In the genomic region with DNA sequence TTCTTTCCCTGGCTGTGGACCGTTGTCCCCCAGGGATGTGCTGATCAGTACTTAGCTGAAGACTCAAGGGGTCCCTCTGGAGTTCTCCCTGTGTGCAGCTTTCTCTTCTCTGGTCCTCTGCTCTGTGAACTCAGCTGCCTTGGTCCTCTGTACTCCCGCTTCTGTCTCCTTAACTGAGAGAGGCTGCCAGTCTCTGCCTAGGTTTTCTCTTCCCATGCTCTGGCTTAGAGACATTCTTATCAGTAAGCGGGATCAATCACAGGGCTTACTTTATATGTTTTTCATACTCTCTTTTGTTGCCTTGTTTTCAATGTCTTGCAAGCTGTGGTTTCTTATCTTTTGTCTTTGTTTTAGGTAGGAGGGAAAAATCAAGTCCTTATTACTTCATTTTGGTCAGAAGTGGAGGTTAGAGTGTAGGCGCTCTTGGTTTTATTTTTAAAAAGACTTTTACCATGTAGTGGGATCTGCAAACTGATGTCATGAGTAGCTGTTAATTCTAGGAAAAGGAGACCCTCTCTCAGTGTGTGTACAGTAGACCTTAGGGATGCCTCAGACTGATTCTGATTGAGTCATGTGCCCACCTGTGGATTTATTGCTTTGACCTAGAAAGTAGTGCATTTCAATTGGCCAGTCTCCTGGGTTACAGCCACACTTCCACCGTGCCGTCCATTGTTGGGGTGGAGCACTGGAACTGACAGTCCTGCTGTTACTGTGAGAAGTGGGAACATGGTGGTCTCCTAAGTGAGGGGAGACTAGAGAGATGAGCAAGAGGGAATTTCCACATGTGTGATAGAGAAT, we compare ENCODE assay signal across 13 cellular contexts. TPM values are rescaled to one million over a fixed set of nuclear protein-coding genes. Genes with fewer than 3 reads are reported as not detected.
DNase-seq lines count a peak whose midpoint lies in the region; ATAC-seq, FAIRE-seq and TF ChIP-seq lines count a peak whose summit lies in the region.
"Had no signal": no experiment of that assay in that cellular context is flagged by ENCODE, and none has a peak within 500 bp of the region (broad histone marks: within the 10 kb centered on the region; RNA-seq: fewer than 3 reads in every experiment).

No MANE protein-coding gene starts in this region.

- H3K4me3 ChIP-seq in HepG2 (replicated peaks in 1 of 3; ENCODE audit: insufficient read depth in 1 of 3, low read depth in 2 of 3, low read length in 3 of 3) (no peak overlapping the region), right lobe of liver (no peak overlapping the region), kidney (ENCODE audit: low read length in 2 of 2) (no peak overlapping the region)
- H3K4me3 ChIP-seq: testis had no signal

- peak overlapping the region; percentile 70 to 73 for H3K4me3 Mint-ChIP-seq in activated T-cell treated with anti-CD3 and anti-CD28 coated beads, Interleukin-2, amount 50 U/mL, for 72 hours

- TF ChIP-seq EP300 in HepG2 (IDR thresholded peaks at IDR 0.05; ENCODE audit: low read depth in 2 of 2, low read length in 2 of 2) (no peak), HepG2 (CRISPR knock-in tag; IDR thresholded peaks at IDR 0.05; ENCODE audit: borderline replicate concordance) (no peak)

- H3K27ac Mint-ChIP-seq in activated T-cell treated with anti-CD3 and anti-CD28 coated beads, Interleukin-2, amount 50 U/mL, for 72 hours = peak overlapping the region; percentile 79

- no peak overlapping the region for H3K4me2 ChIP-seq in HepG2 (ENCODE audit: low read depth, low read length)

- peaks cover 26% of the 10 kb centered on the region for H3K79me2 ChIP-seq in HepG2 (ENCODE audit: insufficient read depth, low read length)

- whole genome bisulfite sequencing in HepG2 (ENCODE audit: low lambda C conversion rate) = 93% methylated on average over 6 of the region's 6 CpGs
- 86% methylated on average over 6 of the region's 6 CpGs for WGBS in right lobe of liver (ENCODE audit: insufficient coverage, low coverage, low lambda C conversion rate, missing lambda C conversion rate)

- no peaks in the 10 kb centered on the region for H3K9me3 Mint-ChIP-seq in activated T-cell treated with anti-CD3 and anti-CD28 coated beads, Interleukin-2, amount 50 U/mL, for 72 hours

- H2AFZ ChIP-seq in HepG2 (ENCODE audit: low read length) = no peak overlapping the region

- peaks cover 50% of the 10 kb centered on the region for H3K4me1 ChIP-seq in HepG2 (ENCODE audit: insufficient read depth, low read length)
- H3K4me1 ChIP-seq in right lobe of liver = no peaks in the 10 kb centered on the region
- no peaks in the 10 kb centered on the region for H3K4me1 ChIP-seq in kidney (ENCODE audit: control insufficient read depth in 1 of 2, insufficient read depth in 1 of 2, low read depth in 1 of 2, low read length in 2 of 2)
- H3K4me1 ChIP-seq: testis had no signal

- no peak overlapping the region for H3K9ac ChIP-seq in HepG2 (ENCODE audit: insufficient read depth, low read depth, low read length)
- no peak overlapping the region for H3K9ac ChIP-seq in kidney (ENCODE audit: low read length in 2 of 2)

- TF ChIP-seq RAD21 in HepG2 (CRISPR knock-in tag; IDR thresholded peaks at IDR 0.05) = no peak

- H3K36me3 ChIP-seq in HepG2 (replicated peaks in 1 of 2; ENCODE audit: control insufficient read depth in 1 of 2, insufficient read depth in 2 of 2, low read length in 2 of 2) (peaks cover 3 to 30% of the 10 kb centered on the region in 2 experiments; a peak in 3 of 5 replicates), right lobe of liver (peaks cover 0 to under 1% (median 0%) of the 10 kb centered on the region in 4 donors), kidney (ENCODE audit: control insufficient read depth in 1 of 2, insufficient read depth in 2 of 2, low read length in 2 of 2) (no peaks in the 10 kb centered on the region)

- FAIRE-seq in HepG2 (lab: Jason Lieb, UNC) (peak; percentile 26), kidney (lab: Jason Lieb, UNC) (no peak)

- no TSS peak for BruUV-seq in HepG2 (replicated peaks; lab: Mats Ljungman, UMichigan)

- H3K27me3 Mint-ChIP-seq in activated T-cell treated with anti-CD3 and anti-CD28 coated beads, Interleukin-2, amount 50 U/mL, for 72 hours (ENCODE audit: low read depth) = no peaks in the 10 kb centered on the region

- TF ChIP-seq CTCF in HepG2 (CRISPR knock-in tag; IDR thresholded peaks at IDR 0.05) (peak; percentile 34), right lobe of liver (IDR thresholded peaks at IDR 0.05) (no peak), kidney (IDR thresholded peaks at IDR 0.05; ENCODE audit: borderline replicate concordance, extremely low read depth, insufficient read depth) (no peak)

- in situ Hi-C loops in HepG2 (cut with HindIII; ENCODE audit: extremely low pct_ligation_motif_present, low pct_unique_long_range_greater_than_20kb) = no loop called here

- H3K27me3 ChIP-seq in HepG2 (ENCODE audit: control insufficient read depth in 1 of 2, insufficient read depth in 2 of 2, low read length in 2 of 2) (no peaks in the 10 kb centered on the region), right lobe of liver (no peaks in the 10 kb centered on the region)
- H3K27me3 ChIP-seq: testis had no signal

- intact Hi-C loops in HepG2 (cut with micrococcal nuclease; ENCODE audit: unreplicated experiment) = loop anchor here (5.0 kb wide), 1 partner anchor 37 kb away; no protein-coding TSS in a partner anchor
- intact Hi-C loops in right lobe of liver (cut with DNase I) = no loop called here
- intact Hi-C loops in kidney (cut with DNase I) = no loop called here

- TF ChIP-seq POLR2A in HepG2 (IDR thresholded peaks at IDR 0.05; ENCODE audit: insufficient read depth in 1 of 2, low read depth in 2 of 2, low read length in 2 of 2) (no peak), right lobe of liver (IDR thresholded peaks at IDR 0.05) (no peak)

- H3K36me3 Mint-ChIP-seq in activated T-cell treated with anti-CD3 and anti-CD28 coated beads, Interleukin-2, amount 50 U/mL, for 72 hours (ENCODE audit: insufficient read depth in 2 of 2) = peaks cover 1 to 5% of the 10 kb centered on the region in 2 donors

- CTCF ChIA-PET in HepG2 (lab: Yijun Ruan, JAX; ENCODE audit: low intra/inter-chr PET ratio, low total read pairs) = no interaction called here

- DNase-seq in HepG2 (ENCODE audit: low spot score) = peak; percentile 12
- DNase-seq in right lobe of liver = no peak
- DNase-seq in activated T-cell treated with anti-CD3 and anti-CD28 coated beads, Interleukin-2, amount 50 U/mL, for 72 hours = peak; percentile 1 to 5
- peak; percentile 30 for DNase-seq in iPS DF 19.7 (ENCODE audit: low read depth, low spot score)
- DNase-seq in kidney = no peak
- no peak for DNase-seq in AML-193 (lab: John Stamatoyannopoulos, UW)
- no peak for DNase-seq in NOMO-1 (lab: John Stamatoyannopoulos, UW; ENCODE audit: unreplicated experiment in 2 of 2)
- DNase-seq: C1 segment of cervical spinal cord; NCI-H2171 treated with DMSO at 0.1 percent for 48 hours; stimulated activated CD4-positive, alpha-beta T cell treated with anti-CD3 and anti-CD28 coated beads, Interleukin-4, amount 100 ng/mL, for 4 hours; testis had no signal

- ATAC-seq in HepG2 (peak; percentile 77), right lobe of liver (no peak), HG03175 (IDR thresholded peaks at IDR 0.05; ENCODE audit: unreplicated experiment) (no peak)
- peak; percentile 77 to 79 for ATAC-seq in activated T-cell treated with anti-CD3 and anti-CD28 coated beads, Interleukin-2, amount 50 U/mL, for 72 hours (replicated peaks in 1 of 2)
- ATAC-seq: Right ventricle myocardium inferior had no signal

- H3K27ac ChIP-seq in HepG2 (ENCODE audit: extremely low read length, insufficient read depth, low read length) (peak overlapping the region; percentile 34), right lobe of liver (no peak overlapping the region), kidney (ENCODE audit: low read depth in 2 of 2, low read length in 2 of 2) (no peak overlapping the region)
- H3K27ac ChIP-seq: testis had no signal

- H3K4me1 Mint-ChIP-seq in activated T-cell treated with anti-CD3 and anti-CD28 coated beads, Interleukin-2, amount 50 U/mL, for 72 hours (ENCODE audit: low read depth) = peaks cover 27% of the 10 kb centered on the region

- POLR2A ChIA-PET in HepG2 (lab: Yijun Ruan, JAX) = no interaction called here

- peaks cover 3% of the 10 kb centered on the region; the same call in 1 of the 2 replicates for H4K20me1 ChIP-seq in HepG2 (ENCODE audit: insufficient read depth, low read length)

- H3K9me3 ChIP-seq in HepG2 (ENCODE audit: low read length) (no peaks in the 10 kb centered on the region), right lobe of liver (no peaks in the 10 kb centered on the region), kidney (ENCODE audit: control insufficient read depth in 1 of 2, low read length in 2 of 2) (no peaks in the 10 kb centered on the region)
- H3K9me3 ChIP-seq: testis had no signal

RNA-seq across cellular contexts. Expression of gene TTC3, which starts 46.6 kb away (rescaled TPM):
- 108 and 162 TPM in 2 replicates for total RNA-seq in HepG2 (2016; rRNA removed; fragmentation: Illumina TruSeq; extraction: Trizol)
- 111 and 126 TPM in 2 replicates for total RNA-seq in HepG2 (2016; cell fraction: cytosol; rRNA removed; fragmentation: Illumina TruSeq; extraction: Trizol; ENCODE audit: low read depth)
- total RNA-seq in HepG2 (2016; cell fraction: insoluble cytoplasmic fraction; rRNA removed; fragmentation: Illumina TruSeq; extraction: Trizol) = 108 and 166 TPM in 2 replicates
- total RNA-seq in HepG2 (2016; cell fraction: membrane; rRNA removed; fragmentation: Illumina TruSeq; extraction: Trizol) = 165 and 198 TPM in 2 replicates
- 153 and 156 TPM in 2 replicates for total RNA-seq in HepG2 (2016; cell fraction: nucleus; rRNA removed; fragmentation: Illumina TruSeq; extraction: Trizol)
- 45.8 and 55.7 TPM in 2 replicates for polyA plus RNA-seq in HepG2 (2011; rRNA removed)
- polyA plus RNA-seq in HepG2 (2011; cell fraction: cytosol; rRNA removed) = 38.5 and 41.4 TPM in 2 replicates
- 75.7 and 103 TPM in 2 replicates for polyA plus RNA-seq in HepG2 (2011; cell fraction: nucleus; rRNA removed)
- polyA plus RNA-seq in HepG2 (2012) = 62.1 and 88.8 TPM in 2 replicates
- polyA plus RNA-seq in HepG2 (2016; cell fraction: cytosol; fragmentation: Illumina TruSeq; extraction: Trizol; ENCODE audit: low read depth) = 6.9 and 8.0 TPM in 2 replicates
- 102 and 108 TPM in 2 replicates for polyA plus RNA-seq in HepG2 (2016; cell fraction: insoluble cytoplasmic fraction; fragmentation: Illumina TruSeq; extraction: Trizol; ENCODE audit: low read depth)
- polyA plus RNA-seq in HepG2 (2016; cell fraction: membrane; fragmentation: Illumina TruSeq; extraction: Trizol; ENCODE audit: low read depth) = 34.7 and 44.9 TPM in 2 replicates
- 109 and 111 TPM in 2 replicates for polyA plus RNA-seq in HepG2 (2016; cell fraction: nucleus; fragmentation: Illumina TruSeq; extraction: Trizol; ENCODE audit: insufficient read depth, low read depth)
- polyA minus RNA-seq in HepG2 (2011; rRNA and poly(A)+ RNA removed; ENCODE audit: low replicate concordance) = 51.0 and 75.9 TPM in 2 replicates
- 139 and 147 TPM in 2 replicates for polyA minus RNA-seq in HepG2 (2011; cell fraction: cytosol; rRNA and poly(A)+ RNA removed)
- polyA minus RNA-seq in HepG2 (2011; cell fraction: nucleus; rRNA and poly(A)+ RNA removed) = 285 and 338 TPM in 2 replicates
- total RNA-seq in right lobe of liver = 10 to 100 TPM; 46.7 to 68.7 (median 54.2) TPM
- total RNA-seq in activated T-cell treated with anti-CD3 and anti-CD28 coated beads, Interleukin-2, amount 50 U/mL, for 72 hours = 10 to 100 TPM; 62.4 to 65.8 TPM
- total RNA-seq in kidney = 102 TPM
- 22.3 TPM for polyA plus RNA-seq in kidney (ENCODE audit: insufficient read depth, low read depth, low replicate concordance)

RNA-seq across cellular contexts. Expression of gene PIGP, which starts 46.7 kb away (rescaled TPM):
- total RNA-seq in HepG2 (2016; rRNA removed; fragmentation: Illumina TruSeq; extraction: Trizol) = 13.7 and 14.8 TPM in 2 replicates
- total RNA-seq in HepG2 (2016; cell fraction: cytosol; rRNA removed; fragmentation: Illumina TruSeq; extraction: Trizol; ENCODE audit: low read depth) = 17.8 and 18.9 TPM in 2 replicates
- 14.0 and 14.9 TPM in 2 replicates for total RNA-seq in HepG2 (2016; cell fraction: insoluble cytoplasmic fraction; rRNA removed; fragmentation: Illumina TruSeq; extraction: Trizol)
- total RNA-seq in HepG2 (2016; cell fraction: membrane; rRNA removed; fragmentation: Illumina TruSeq; extraction: Trizol) = 20.5 and 22.0 TPM in 2 replicates
- 10.7 and 17.6 TPM in 2 replicates for total RNA-seq in HepG2 (2016; cell fraction: nucleus; rRNA removed; fragmentation: Illumina TruSeq; extraction: Trizol)
- 27.3 and 33.4 TPM in 2 replicates for polyA plus RNA-seq in HepG2 (2011; rRNA removed)
- polyA plus RNA-seq in HepG2 (2011; cell fraction: cytosol; rRNA removed) = 11.5 and 19.9 TPM in 2 replicates
- polyA plus RNA-seq in HepG2 (2011; cell fraction: nucleus; rRNA removed) = 14.6 and 17.8 TPM in 2 replicates
- polyA plus RNA-seq in HepG2 (2012) = 10.2 and 23.5 TPM in 2 replicates
- polyA plus RNA-seq in HepG2 (2016; cell fraction: cytosol; fragmentation: Illumina TruSeq; extraction: Trizol; ENCODE audit: low read depth) = 30.3 and 35.6 TPM in 2 replicates
- polyA plus RNA-seq in HepG2 (2016; cell fraction: insoluble cytoplasmic fraction; fragmentation: Illumina TruSeq; extraction: Trizol; ENCODE audit: low read depth) = 25.5 and 30.4 TPM in 2 replicates
- polyA plus RNA-seq in HepG2 (2016; cell fraction: membrane; fragmentation: Illumina TruSeq; extraction: Trizol; ENCODE audit: low read depth) = 33.9 and 38.2 TPM in 2 replicates
- 37.8 and 39.4 TPM in 2 replicates for polyA plus RNA-seq in HepG2 (2016; cell fraction: nucleus; fragmentation: Illumina TruSeq; extraction: Trizol; ENCODE audit: insufficient read depth, low read depth)
- 7.7 and 7.8 TPM in 2 replicates for polyA minus RNA-seq in HepG2 (2011; rRNA and poly(A)+ RNA removed; ENCODE audit: low replicate concordance)
- 5.8 and 7.8 TPM in 2 replicates for polyA minus RNA-seq in HepG2 (2011; cell fraction: cytosol; rRNA and poly(A)+ RNA removed)
- polyA minus RNA-seq in HepG2 (2011; cell fraction: nucleus; rRNA and poly(A)+ RNA removed) = 11.4 and 13.6 TPM in 2 replicates
- total RNA-seq in right lobe of liver = 10 to 100 TPM; 11.3 to 19.0 (median 17.3) TPM
- total RNA-seq in activated T-cell treated with anti-CD3 and anti-CD28 coated beads, Interleukin-2, amount 50 U/mL, for 72 hours = 10 to 100 TPM; 15.0 to 17.0 TPM
- 23.7 TPM for total RNA-seq in kidney
- 49.2 TPM for polyA plus RNA-seq in kidney (ENCODE audit: insufficient read depth, low read depth, low replicate concordance)

Comparison
In these comparisons a context has a peak if more than half of its experiments do, and no peak if none do; other contexts are left out.
1. ATAC-seq: peak in HepG2 (single experiment) and activated T-cell treated with anti-CD3 and anti-CD28 coated beads, Interleukin-2, amount 50 U/mL, for 72 hours (2 of 2); none in right lobe of liver (0 of 4) and HG03175 (single experiment).
2. DNase-seq: peak in HepG2 (single experiment), activated T-cell treated with anti-CD3 and anti-CD28 coated beads, Interleukin-2, amount 50 U/mL, for 72 hours (2 of 2) and iPS DF 19.7 (single experiment); none in right lobe of liver (0 of 3), kidney (single experiment), AML-193 (0 of 2) and NOMO-1 (0 of 2).